In genomic region chr4:53705972-53706371, GRCh38 we compare ENCODE assay signal across 15 cellular contexts.
"Had no signal": no experiment of that assay in that cellular context is flagged by ENCODE, and none has a peak within 500 bp of the region (broad histone marks: within the 10 kb centered on the region; RNA-seq: fewer than 3 reads in every experiment).

No MANE protein-coding gene starts in this region.

- H3K4me3 ChIP-seq: cardiac muscle cell, dorsolateral prefrontal cortex, stomach, testis, upper lobe of right lung had no signal

- DNase-seq: activated CD4-positive, alpha-beta T cell treated with anti-CD3 and anti-CD28 coated beads for 1 hour; activated CD4-positive, alpha-beta T cell treated with anti-CD3 and anti-CD28 coated beads, Interleukin-2, amount 50 U/mL, for 4 hours; activated naive CD4-positive, alpha-beta T cell treated with anti-CD3 and anti-CD28 coated beads for 36 hours; activated naive CD8-positive, alpha-beta T cell treated with anti-CD3 and anti-CD28 coated beads, Interleukin-2, amount 50 U/mL, for 24 hours; activated T-cell treated with anti-CD3 and anti-CD28 coated beads for 4 hours; dorsolateral prefrontal cortex; islet precursor cell; stimulated activated CD4-positive, alpha-beta T cell treated with anti-CD3 and anti-CD28 coated beads, Interleukin-1b, Interleukin-23, amount 100 ng/mL, for 48 hours; stomach; T-cell; T-helper 9 cell; testis; upper lobe of right lung had no signal

- H3K36me3 Mint-ChIP-seq: T-cell had no signal

- H3K27me3 ChIP-seq: cardiac muscle cell, stomach, testis, upper lobe of right lung had no signal

- H3K4me3 Mint-ChIP-seq: activated naive CD4-positive, alpha-beta T cell treated with anti-CD3 and anti-CD28 coated beads for 36 hours; activated naive CD8-positive, alpha-beta T cell treated with anti-CD3 and anti-CD28 coated beads, Interleukin-2, amount 50 U/mL, for 24 hours; T-cell had no signal

- H3K27ac Mint-ChIP-seq: activated naive CD4-positive, alpha-beta T cell treated with anti-CD3 and anti-CD28 coated beads for 36 hours; activated naive CD8-positive, alpha-beta T cell treated with anti-CD3 and anti-CD28 coated beads, Interleukin-2, amount 50 U/mL, for 24 hours; T-cell had no signal

- H3K36me3 ChIP-seq: cardiac muscle cell, stomach, upper lobe of right lung had no signal

- H3K27ac ChIP-seq: cardiac muscle cell, testis, upper lobe of right lung had no signal

- H3K9me3 Mint-ChIP-seq: activated naive CD4-positive, alpha-beta T cell treated with anti-CD3 and anti-CD28 coated beads for 36 hours; activated naive CD8-positive, alpha-beta T cell treated with anti-CD3 and anti-CD28 coated beads, Interleukin-2, amount 50 U/mL, for 24 hours had no signal

- ATAC-seq: activated naive CD8-positive, alpha-beta T cell treated with anti-CD3 and anti-CD28 coated beads, Interleukin-2, amount 50 U/mL, for 24 hours; sciatic nerve; T-cell had no signal
